In the genomic region with DNA sequence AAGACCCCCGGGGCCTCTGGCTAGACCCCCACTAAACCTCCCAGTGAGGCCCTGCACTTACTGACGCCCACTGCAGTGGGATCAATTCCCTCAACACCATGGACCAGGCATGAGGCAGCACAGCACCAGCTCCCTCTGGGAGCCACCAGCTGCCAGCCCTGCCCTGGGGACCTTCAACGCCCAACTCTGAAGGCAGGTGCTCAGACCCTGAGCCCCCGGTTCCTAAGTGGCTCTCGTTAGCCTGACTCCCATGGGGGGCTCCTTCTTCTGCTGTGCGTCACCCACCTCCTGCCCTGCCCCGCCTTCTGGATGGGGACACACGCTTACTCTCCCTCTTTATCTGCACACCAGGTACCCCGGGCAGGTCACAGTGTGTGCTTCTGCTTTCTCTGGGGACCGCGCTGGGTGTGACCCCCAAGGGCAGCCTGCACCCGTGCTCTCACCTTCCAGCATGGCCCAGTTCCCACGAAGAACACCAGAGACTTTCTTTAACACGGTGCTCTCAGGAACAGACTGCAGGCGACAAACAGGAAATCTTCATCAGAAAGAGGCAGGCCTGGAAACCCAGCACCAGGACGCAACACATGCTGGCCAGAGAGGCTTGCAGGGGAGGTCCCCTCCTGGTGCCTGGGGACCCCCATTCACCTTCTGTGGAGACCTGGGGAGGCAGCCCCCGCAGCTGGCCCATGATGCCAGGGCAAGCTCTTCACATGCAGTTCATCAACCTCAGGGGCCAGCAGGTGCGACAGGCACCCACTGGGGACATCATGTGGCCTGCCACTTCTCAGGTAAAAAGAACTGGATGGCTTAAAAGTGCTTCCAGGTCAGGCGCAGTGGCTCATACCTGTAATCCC, we compare ENCODE assay signal across 1 cellular context.
TF ChIP-seq lines count a peak whose summit lies in the region.

No MANE protein-coding gene starts in this region.

TF ChIP-seq in GM23338, 12 proteins besides CTCF, POLR2A, EP300 and RAD21 (continued from another document):
- TF ChIP-seq ZNF331 (CRISPR knock-in tag; IDR thresholded peaks at IDR 0.05; ENCODE audit: low read depth) (no peak), EZH2 (IDR thresholded peaks at IDR 0.05; ENCODE audit: low read depth, unreplicated experiment) (no peak)
